8 cellular contexts compared by ENCODE assay signal in genomic region chr2:127386764-127387654, GRCh38. TPM values are rescaled to one million over a fixed set of nuclear protein-coding genes. Genes with fewer than 3 reads are reported as not detected.
DNase-seq lines count a peak whose midpoint lies in the region; ATAC-seq and TF ChIP-seq lines count a peak whose summit lies in the region.

No MANE protein-coding gene starts in this region.

- peaks cover 17% of the 10 kb centered on the region for H3K36me3 Mint-ChIP-seq in T-cell

- peak overlapping the region; percentile 84 to 95 for H3K27ac Mint-ChIP-seq in T-cell

- intact Hi-C loops in adrenal gland (cut with DNase I) (no loop called here), left ventricle myocardium superior (cut with micrococcal nuclease) (no loop called here), prostate gland (cut with DNase I) (no loop called here)

- peaks cover 71 to 76% (median 72%) of the 10 kb centered on the region in 3 donors for H3K4me1 Mint-ChIP-seq in T-cell

- no peaks in the 10 kb centered on the region for H3K9me3 Mint-ChIP-seq in T-cell

- H3K27me3 ChIP-seq in adrenal gland: no peaks in the 10 kb centered on the region
- H3K27me3 ChIP-seq in prostate gland (replicated peaks; ENCODE audit: insufficient read depth): no peaks in the 10 kb centered on the region

- no peak for TF ChIP-seq CTCF in GM10266 (IDR thresholded peaks at IDR 0.05; ENCODE audit: control insufficient read depth, insufficient read depth, low read depth, missing control alignments)
- TF ChIP-seq CTCF in adrenal gland (IDR thresholded peaks at IDR 0.05): no peak
- TF ChIP-seq CTCF in prostate gland (IDR thresholded peaks at IDR 0.05): no peak

- CTCF ChIA-PET in T-cell (lab: Charles Lee): interaction anchor here (0.6 to 1.3 kb wide), 2 partner anchors 9 to 14 kb away, joined by 3 to 4 read pairs; no protein-coding TSS in a partner anchor

- H3K9me3 ChIP-seq in adrenal gland (replicated peaks in 1 of 3) (no peaks in the 10 kb centered on the region), prostate gland (no peaks in the 10 kb centered on the region)

- H3K27ac ChIP-seq in adrenal gland (peak overlapping the region; percentile 99 to 100 (median 100)), prostate gland (peak overlapping the region; percentile 100)

- no peaks in the 10 kb centered on the region for H3K27me3 Mint-ChIP-seq in T-cell

- H3K4me3 Mint-ChIP-seq in T-cell: peak overlapping the region; percentile 86 to 91 (median 88)

- H3K4me1 ChIP-seq in adrenal gland (replicated peaks in 1 of 2) (peaks cover 6 to 28% of the 10 kb centered on the region in 2 donors), prostate gland (replicated peaks) (no peaks in the 10 kb centered on the region)

- peak overlapping the region; percentile 58 to 98 (median 73) for H3K4me3 ChIP-seq in adrenal gland
- peak overlapping the region; percentile 98 to 100 for H3K4me3 ChIP-seq in prostate gland

- POLR2A ChIA-PET in T-cell (lab: Charles Lee): interaction anchor here (0.6 to 1.5 kb wide), 4 partner anchors 23 to 416 kb away, joined by 3 to 6 read pairs (median 4); no protein-coding TSS in a partner anchor

- no peak for TF ChIP-seq POLR2A in adrenal gland (IDR thresholded peaks at IDR 0.05)
- no peak for TF ChIP-seq POLR2A in prostate gland (IDR thresholded peaks at IDR 0.05)

- H3K36me3 ChIP-seq in adrenal gland (replicated peaks in 1 of 2) (no peaks in the 10 kb centered on the region), prostate gland (no peaks in the 10 kb centered on the region)

- DNase-seq in GM10266 (ENCODE audit: extremely low spot score): peak; percentile 91
- peak; percentile 82 to 88 (median 86) for DNase-seq in NCI-H1417 (lab: John Stamatoyannopoulos, UW)
- DNase-seq in T-cell: peak; percentile 61 to 88 (median 82)
- DNase-seq in adrenal gland: peak; percentile 80 to 93 (median 82)
- peak; percentile 90 for DNase-seq in left ventricle myocardium superior
- peak; percentile 74 for DNase-seq in prostate gland (ENCODE audit: low spot score)
- DNase-seq in ureter (ENCODE audit: low spot score): peak; percentile 80

- ATAC-seq in HG02678 (IDR thresholded peaks at IDR 0.05; ENCODE audit: unreplicated experiment): peak; percentile 68
- ATAC-seq in T-cell (replicated peaks in 1 of 4): peak; percentile 72 to 80 (median 78)
- ATAC-seq in left ventricle myocardium superior: peak; percentile 85

- 0 to 2% (median 1%) methylated on average over 8 to 50 of the region's 58 CpGs for WGBS in adrenal gland, 4 donors
- 2% methylated on average over 37 of the region's 58 CpGs for WGBS in prostate gland

RNA-seq across cellular contexts. Expression of gene MAP3K2, which starts 0.8 kb away (rescaled TPM):
- total RNA-seq in T-cell (10 to 100 TPM; 81.6 to 89.1 (median 83.2) TPM), adrenal gland (10 to 100 TPM; 45.6 to 91.6 (median 57.9) TPM), left ventricle myocardium superior (24.9 TPM), prostate gland (10 to 100 TPM; 61.6 to 63.8 TPM), ureter (73.2 TPM)
- polyA plus RNA-seq in adrenal gland: 10 to 100 TPM in 2 of 3 donors, 1 to 10 TPM in 1; 4.2 to 17.1 (median 11.0) TPM

RNA-seq across cellular contexts. Expression of gene PROC, which starts 31.2 kb away (rescaled TPM):
- under 1 TPM in 3 of 5 donors, not detected in 2; 0.20 to 0.76 (median 0.49) TPM for total RNA-seq in T-cell
- total RNA-seq in adrenal gland: not detected
- under 1 TPM in 2 of 3 donors, not detected in 1; 0.10 to 0.16 TPM for polyA plus RNA-seq in adrenal gland
- not detected for total RNA-seq in left ventricle myocardium superior
- not detected for total RNA-seq in prostate gland
- not detected for total RNA-seq in ureter

Comparison
In these comparisons a context has a peak if more than half of its experiments do, and no peak if none do; other contexts are left out.
1. Peak in every context shown above with its lines: DNase-seq, ATAC-seq, H3K4me3 ChIP-seq and H3K27ac ChIP-seq.